Comparison of ENCODE assay signal across 1 cellular context in genomic region chr2:234676109-234676858, GRCh38.
TF ChIP-seq lines count a peak whose summit lies in the region.

No MANE protein-coding gene starts in this region.

TF ChIP-seq in HepG2, 621 proteins besides CTCF, POLR2A, EP300 and RAD21 (continued from another document and continues in another):
- TF ChIP-seq, protein P1, sequence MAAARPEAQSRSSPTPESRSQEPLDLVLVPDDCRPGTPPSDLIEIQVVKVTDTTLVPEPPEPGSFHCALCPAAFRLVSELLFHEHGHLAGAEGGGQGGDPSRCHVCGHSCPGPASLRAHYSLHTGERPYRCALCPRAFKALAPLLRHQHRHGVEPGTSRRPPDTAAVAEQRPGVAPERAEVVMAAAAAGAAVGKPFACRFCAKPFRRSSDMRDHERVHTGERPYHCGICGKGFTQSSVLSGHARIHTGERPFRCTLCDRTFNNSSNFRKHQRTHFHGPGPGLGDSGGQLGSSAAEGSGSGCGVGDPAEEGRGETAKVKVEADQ (CRISPR knock-in tag; IDR thresholded peaks at IDR 0.05; ENCODE audit: borderline replicate concordance): no peak
- TF ChIP-seq, protein P2, sequence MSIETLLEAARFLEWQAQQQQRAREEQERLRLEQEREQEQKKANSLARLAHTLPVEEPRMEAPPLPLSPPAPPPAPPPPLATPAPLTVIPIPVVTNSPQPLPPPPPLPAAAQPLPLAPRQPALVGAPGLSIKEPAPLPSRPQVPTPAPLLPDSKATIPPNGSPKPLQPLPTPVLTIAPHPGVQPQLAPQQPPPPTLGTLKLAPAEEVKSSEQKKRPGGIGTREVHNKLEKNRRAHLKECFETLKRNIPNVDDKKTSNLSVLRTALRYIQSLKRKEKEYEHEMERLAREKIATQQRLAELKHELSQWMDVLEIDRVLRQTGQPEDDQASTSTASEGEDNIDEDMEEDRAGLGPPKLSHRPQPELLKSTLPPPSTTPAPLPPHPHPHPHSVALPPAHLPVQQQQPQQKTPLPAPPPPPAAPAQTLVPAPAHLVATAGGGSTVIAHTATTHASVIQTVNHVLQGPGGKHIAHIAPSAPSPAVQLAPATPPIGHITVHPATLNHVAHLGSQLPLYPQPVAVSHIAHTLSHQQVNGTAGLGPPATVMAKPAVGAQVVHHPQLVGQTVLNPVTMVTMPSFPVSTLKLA (IDR thresholded peaks at IDR 0.05): no peak
- no peak for TF ChIP-seq NCOA5 (CRISPR knock-in tag; IDR thresholded peaks at IDR 0.05)
- TF ChIP-seq XRCC5 (optimal IDR thresholded peaks at IDR 0.05; ENCODE audit: low read length): peak; percentile 16
- TF ChIP-seq ZNF672 (CRISPR knock-in tag; IDR thresholded peaks at IDR 0.05): no peak
- TF ChIP-seq ZBTB49 (CRISPR knock-in tag; IDR thresholded peaks at IDR 0.05; ENCODE audit: borderline replicate concordance): no peak; the same call in 1 of the 2 replicates
- no peak for TF ChIP-seq SNAI1 (CRISPR knock-in tag; IDR thresholded peaks at IDR 0.05; ENCODE audit: borderline replicate concordance)
- no peak for TF ChIP-seq ZBTB42 (CRISPR knock-in tag; IDR thresholded peaks at IDR 0.05)
- TF ChIP-seq, protein P3, sequence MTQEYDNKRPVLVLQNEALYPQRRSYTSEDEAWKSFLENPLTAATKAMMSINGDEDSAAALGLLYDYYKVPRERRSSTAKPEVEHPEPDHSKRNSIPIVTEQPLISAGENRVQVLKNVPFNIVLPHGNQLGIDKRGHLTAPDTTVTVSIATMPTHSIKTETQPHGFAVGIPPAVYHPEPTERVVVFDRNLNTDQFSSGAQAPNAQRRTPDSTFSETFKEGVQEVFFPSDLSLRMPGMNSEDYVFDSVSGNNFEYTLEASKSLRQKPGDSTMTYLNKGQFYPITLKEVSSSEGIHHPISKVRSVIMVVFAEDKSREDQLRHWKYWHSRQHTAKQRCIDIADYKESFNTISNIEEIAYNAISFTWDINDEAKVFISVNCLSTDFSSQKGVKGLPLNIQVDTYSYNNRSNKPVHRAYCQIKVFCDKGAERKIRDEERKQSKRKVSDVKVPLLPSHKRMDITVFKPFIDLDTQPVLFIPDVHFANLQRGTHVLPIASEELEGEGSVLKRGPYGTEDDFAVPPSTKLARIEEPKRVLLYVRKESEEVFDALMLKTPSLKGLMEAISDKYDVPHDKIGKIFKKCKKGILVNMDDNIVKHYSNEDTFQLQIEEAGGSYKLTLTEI (CRISPR knock-in tag; conservative IDR thresholded peaks at IDR 0.05): no peak
- peak; percentile 20; the same call in 1 of the 2 replicates for TF ChIP-seq RFX1 (IDR thresholded peaks at IDR 0.05)
- 0 out of 2 replicates have a peak, but pooled peaks have one; percentile 51 for TF ChIP-seq ZNF557 (CRISPR knock-in tag; IDR thresholded peaks at IDR 0.05)
- TF ChIP-seq, protein P4, sequence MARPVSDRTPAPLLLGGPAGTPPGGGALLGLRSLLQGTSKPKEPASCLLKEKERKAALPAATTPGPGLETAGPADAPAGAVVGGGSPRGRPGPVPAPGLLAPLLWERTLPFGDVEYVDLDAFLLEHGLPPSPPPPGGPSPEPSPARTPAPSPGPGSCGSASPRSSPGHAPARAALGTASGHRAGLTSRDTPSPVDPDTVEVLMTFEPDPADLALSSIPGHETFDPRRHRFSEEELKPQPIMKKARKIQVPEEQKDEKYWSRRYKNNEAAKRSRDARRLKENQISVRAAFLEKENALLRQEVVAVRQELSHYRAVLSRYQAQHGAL (CRISPR knock-in tag; IDR thresholded peaks at IDR 0.05; ENCODE audit: not compliant biosample characterization): no peak
- TF ChIP-seq ZNF251 (CRISPR knock-in tag; IDR thresholded peaks at IDR 0.05): no peak
- no peak for TF ChIP-seq SMYD3 (CRISPR knock-in tag; IDR thresholded peaks at IDR 0.05)
- peak; percentile 41; the same call in 1 of the 2 replicates for TF ChIP-seq GATA4 (IDR thresholded peaks at IDR 0.05; ENCODE audit: borderline replicate concordance, low read depth)
- TF ChIP-seq PCBP1 (IDR thresholded peaks at IDR 0.05; ENCODE audit: borderline replicate concordance, low read depth, low read length): no peak
- TF ChIP-seq NFYB (CRISPR knock-in tag; IDR thresholded peaks at IDR 0.05): no peak
- TF ChIP-seq BRF2 (CRISPR knock-in tag; IDR thresholded peaks at IDR 0.05): no peak
- no peak for TF ChIP-seq NKX3-1 (CRISPR knock-in tag; IDR thresholded peaks at IDR 0.05)
- no peak for TF ChIP-seq ZNF333 (CRISPR knock-in tag; IDR thresholded peaks at IDR 0.05; ENCODE audit: borderline replicate concordance)
- peak; percentile 93 for TF ChIP-seq RCOR2 (CRISPR knock-in tag; IDR thresholded peaks at IDR 0.05)
- TF ChIP-seq ZNF431 (CRISPR knock-in tag; IDR thresholded peaks at IDR 0.05; ENCODE audit: borderline replicate concordance, low read depth): no peak
- no peak for TF ChIP-seq ZNF264 (CRISPR knock-in tag; IDR thresholded peaks at IDR 0.05)
- no peak for TF ChIP-seq DDIT3 (CRISPR knock-in tag; IDR thresholded peaks at IDR 0.05)
- no peak for TF ChIP-seq ZNF577 (CRISPR knock-in tag; IDR thresholded peaks at IDR 0.05; ENCODE audit: borderline replicate concordance, low read depth)
- TF ChIP-seq GMEB1 (CRISPR knock-in tag; IDR thresholded peaks at IDR 0.05; ENCODE audit: borderline replicate concordance): 0 out of 2 replicates have a peak, but pooled peaks have one; percentile 10
- TF ChIP-seq, protein P5, sequence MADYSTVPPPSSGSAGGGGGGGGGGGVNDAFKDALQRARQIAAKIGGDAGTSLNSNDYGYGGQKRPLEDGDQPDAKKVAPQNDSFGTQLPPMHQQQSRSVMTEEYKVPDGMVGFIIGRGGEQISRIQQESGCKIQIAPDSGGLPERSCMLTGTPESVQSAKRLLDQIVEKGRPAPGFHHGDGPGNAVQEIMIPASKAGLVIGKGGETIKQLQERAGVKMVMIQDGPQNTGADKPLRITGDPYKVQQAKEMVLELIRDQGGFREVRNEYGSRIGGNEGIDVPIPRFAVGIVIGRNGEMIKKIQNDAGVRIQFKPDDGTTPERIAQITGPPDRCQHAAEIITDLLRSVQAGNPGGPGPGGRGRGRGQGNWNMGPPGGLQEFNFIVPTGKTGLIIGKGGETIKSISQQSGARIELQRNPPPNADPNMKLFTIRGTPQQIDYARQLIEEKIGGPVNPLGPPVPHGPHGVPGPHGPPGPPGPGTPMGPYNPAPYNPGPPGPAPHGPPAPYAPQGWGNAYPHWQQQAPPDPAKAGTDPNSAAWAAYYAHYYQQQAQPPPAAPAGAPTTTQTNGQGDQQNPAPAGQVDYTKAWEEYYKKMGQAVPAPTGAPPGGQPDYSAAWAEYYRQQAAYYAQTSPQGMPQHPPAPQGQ (CRISPR knock-in tag; IDR thresholded peaks at IDR 0.05; ENCODE audit: borderline replicate concordance): no peak; the same call in 1 of the 2 replicates
- no peak for TF ChIP-seq TCF12 (IDR thresholded peaks at IDR 0.05)
- TF ChIP-seq TCF12 (CRISPR knock-in tag; IDR thresholded peaks at IDR 0.05): 0 out of 2 replicates have a peak, but pooled peaks have one; percentile 57
- TF ChIP-seq ZBTB21 (CRISPR knock-in tag; IDR thresholded peaks at IDR 0.05): no peak; the same call in 1 of the 2 replicates
- TF ChIP-seq ZNF350 (CRISPR knock-in tag; IDR thresholded peaks at IDR 0.05; ENCODE audit: borderline replicate concordance, low read depth): peak; percentile 17; the same call in 1 of the 2 replicates
- TF ChIP-seq SMAD3 (CRISPR knock-in tag; IDR thresholded peaks at IDR 0.05): no peak
- TF ChIP-seq, protein P6, sequence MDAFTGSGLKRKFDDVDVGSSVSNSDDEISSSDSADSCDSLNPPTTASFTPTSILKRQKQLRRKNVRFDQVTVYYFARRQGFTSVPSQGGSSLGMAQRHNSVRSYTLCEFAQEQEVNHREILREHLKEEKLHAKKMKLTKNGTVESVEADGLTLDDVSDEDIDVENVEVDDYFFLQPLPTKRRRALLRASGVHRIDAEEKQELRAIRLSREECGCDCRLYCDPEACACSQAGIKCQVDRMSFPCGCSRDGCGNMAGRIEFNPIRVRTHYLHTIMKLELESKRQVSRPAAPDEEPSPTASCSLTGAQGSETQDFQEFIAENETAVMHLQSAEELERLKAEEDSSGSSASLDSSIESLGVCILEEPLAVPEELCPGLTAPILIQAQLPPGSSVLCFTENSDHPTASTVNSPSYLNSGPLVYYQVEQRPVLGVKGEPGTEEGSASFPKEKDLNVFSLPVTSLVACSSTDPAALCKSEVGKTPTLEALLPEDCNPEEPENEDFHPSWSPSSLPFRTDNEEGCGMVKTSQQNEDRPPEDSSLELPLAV (CRISPR knock-in tag; conservative IDR thresholded peaks at IDR 0.05; ENCODE audit: low read depth): no peak
- no peak for TF ChIP-seq EZH2 (conservative IDR thresholded peaks at IDR 0.05; ENCODE audit: low read depth, low read length)
- no peak for TF ChIP-seq ZNF546 (CRISPR knock-in tag; conservative IDR thresholded peaks at IDR 0.05)
- 0 out of 2 replicates have a peak, but pooled peaks have one; percentile 33 for TF ChIP-seq ZSCAN25 (CRISPR knock-in tag; IDR thresholded peaks at IDR 0.05)
- no peak; the same call in 1 of the 2 replicates for TF ChIP-seq SSRP1 (CRISPR knock-in tag; IDR thresholded peaks at IDR 0.05)
- TF ChIP-seq, protein P7, sequence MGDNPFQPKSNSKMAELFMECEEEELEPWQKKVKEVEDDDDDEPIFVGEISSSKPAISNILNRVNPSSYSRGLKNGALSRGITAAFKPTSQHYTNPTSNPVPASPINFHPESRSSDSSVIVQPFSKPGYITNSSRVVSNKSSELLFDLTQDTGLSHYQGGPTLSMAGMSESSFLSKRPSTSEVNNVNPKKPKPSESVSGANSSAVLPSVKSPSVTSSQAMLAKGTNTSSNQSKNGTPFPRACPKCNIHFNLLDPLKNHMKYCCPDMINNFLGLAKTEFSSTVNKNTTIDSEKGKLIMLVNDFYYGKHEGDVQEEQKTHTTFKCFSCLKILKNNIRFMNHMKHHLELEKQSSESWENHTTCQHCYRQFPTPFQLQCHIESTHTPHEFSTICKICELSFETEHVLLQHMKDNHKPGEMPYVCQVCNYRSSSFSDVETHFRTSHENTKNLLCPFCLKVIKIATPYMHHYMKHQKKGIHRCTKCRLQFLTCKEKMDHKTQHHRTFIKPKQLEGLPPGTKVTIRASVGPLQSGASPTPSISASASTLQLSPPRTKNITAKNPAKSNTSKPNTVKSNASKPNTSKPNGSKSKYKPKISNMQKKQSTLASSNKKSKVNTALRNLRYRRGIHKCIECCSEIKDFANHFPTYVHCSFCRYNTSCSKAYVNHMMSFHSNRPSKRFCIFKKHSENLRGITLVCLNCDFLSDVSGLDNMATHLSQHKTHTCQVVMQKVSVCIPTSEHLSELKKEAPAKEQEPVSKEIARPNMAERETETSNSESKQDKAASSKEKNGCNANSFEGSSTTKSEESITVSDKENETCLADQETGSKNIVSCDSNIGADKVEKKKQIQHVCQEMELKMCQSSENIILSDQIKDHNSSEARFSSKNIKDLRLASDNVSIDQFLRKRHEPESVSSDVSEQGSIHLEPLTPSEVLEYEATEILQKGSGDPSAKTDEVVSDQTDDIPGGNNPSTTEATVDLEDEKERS (CRISPR knock-in tag; IDR thresholded peaks at IDR 0.05): no peak; the same call in 1 of the 2 replicates
- TF ChIP-seq STAT5B (CRISPR knock-in tag; IDR thresholded peaks at IDR 0.05): no peak
- peak; percentile 92 for TF ChIP-seq TCF7 (IDR thresholded peaks at IDR 0.05; ENCODE audit: low read depth)
- TF ChIP-seq RFXAP (CRISPR knock-in tag; IDR thresholded peaks at IDR 0.05; ENCODE audit: borderline replicate concordance): no peak
- peak; percentile 77 for TF ChIP-seq NCOR1 (IDR thresholded peaks at IDR 0.05; ENCODE audit: borderline replicate concordance, low read length)
- TF ChIP-seq KDM3A (CRISPR knock-in tag; IDR thresholded peaks at IDR 0.05; ENCODE audit: low read depth): no peak
- no peak for TF ChIP-seq ZNF777 (CRISPR knock-in tag; IDR thresholded peaks at IDR 0.05)
- TF ChIP-seq U2AF2 (IDR thresholded peaks at IDR 0.05; ENCODE audit: low read depth, low read length): no peak
- peak; percentile 35 for TF ChIP-seq PHF5A (CRISPR knock-in tag; IDR thresholded peaks at IDR 0.05; ENCODE audit: low read depth, unreplicated experiment)
- TF ChIP-seq HNRNPL (IDR thresholded peaks at IDR 0.05; ENCODE audit: low read depth, low read length): no peak
- TF ChIP-seq HOXA5 (CRISPR knock-in tag; IDR thresholded peaks at IDR 0.05): no peak
- TF ChIP-seq SNRNP70 (IDR thresholded peaks at IDR 0.05; ENCODE audit: low read depth, low read length): no peak
- TF ChIP-seq, protein P8, sequence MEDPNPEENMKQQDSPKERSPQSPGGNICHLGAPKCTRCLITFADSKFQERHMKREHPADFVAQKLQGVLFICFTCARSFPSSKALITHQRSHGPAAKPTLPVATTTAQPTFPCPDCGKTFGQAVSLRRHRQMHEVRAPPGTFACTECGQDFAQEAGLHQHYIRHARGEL (CRISPR knock-in tag; IDR thresholded peaks at IDR 0.05): no peak
